8 cellular contexts compared by ENCODE assay signal in genomic region chr3:117526485-117527079, GRCh38.
A peak's percentile ranks its signal among the peaks of the same experiment; 100 is the strongest.
DNase-seq lines count a peak whose midpoint lies in the region; ATAC-seq and TF ChIP-seq lines count a peak whose summit lies in the region.

No MANE protein-coding gene starts in this region.

- TF ChIP-seq CTCF in ascending aorta (IDR thresholded peaks at IDR 0.05), result peak; percentile 16 to 60 (median 46)

- peak; percentile 59 for ATAC-seq in left lobe of liver
- no peak for ATAC-seq in GM21423 (IDR thresholded peaks at IDR 0.05; ENCODE audit: unreplicated experiment)

- H3K36me3 ChIP-seq in ascending aorta, result no peaks in the 10 kb centered on the region

- intact Hi-C loops in ascending aorta (cut with DNase I), result loop anchor here (5.0 to 10.0 kb wide), 3 partner anchors 504 to 752 kb away; no protein-coding TSS in a partner anchor

- peak; percentile 5 to 17 for DNase-seq in NOMO-1 (lab: John Stamatoyannopoulos, UW; ENCODE audit: unreplicated experiment in 2 of 2)
- DNase-seq in NOMO-1 treated with dmso at 0.1 percent for 144 hours (lab: John Stamatoyannopoulos, UW; ENCODE audit: unreplicated experiment), result no peak
- no peak for DNase-seq in ascending aorta (ENCODE audit: low spot score in 2 of 2)
- no peak for DNase-seq in left lobe of liver (ENCODE audit: low spot score)
- DNase-seq in LoVo (ENCODE audit: low spot score), result no peak
- DNase-seq in NCI-H774 (lab: John Stamatoyannopoulos, UW), result no peak

- H3K27me3 ChIP-seq in ascending aorta, result no peaks in the 10 kb centered on the region

- TF ChIP-seq EP300 in Ishikawa (IDR thresholded peaks at IDR 0.05; ENCODE audit: borderline replicate concordance), result no peak

- no peak overlapping the region for H3K27ac ChIP-seq in ascending aorta

- no peak overlapping the region for H3K4me3 ChIP-seq in ascending aorta

- peak; percentile 68 for TF ChIP-seq RAD21 in Ishikawa (IDR thresholded peaks at IDR 0.05; ENCODE audit: low read depth)

- no peaks in the 10 kb centered on the region for H3K4me1 ChIP-seq in ascending aorta

- no peaks in the 10 kb centered on the region for H3K9me3 ChIP-seq in ascending aorta

TF ChIP-seq in Ishikawa, 13 proteins besides CTCF, POLR2A, EP300 and RAD21:
- TF ChIP-seq MAX (IDR thresholded peaks at IDR 0.05), result no peak
- no peak for TF ChIP-seq CREB1 (IDR thresholded peaks at IDR 0.05; ENCODE audit: low read depth)
- TF ChIP-seq NFIC (IDR thresholded peaks at IDR 0.05), result no peak
- TF ChIP-seq TCF12 (IDR thresholded peaks at IDR 0.05; ENCODE audit: low read depth), result no peak
- TF ChIP-seq USF1 (IDR thresholded peaks at IDR 0.05), result no peak
- no peak for TF ChIP-seq ZBTB7A (IDR thresholded peaks at IDR 0.05; ENCODE audit: low read depth)
- no peak for TF ChIP-seq EGR1 (IDR thresholded peaks at IDR 0.05)
- no peak for TF ChIP-seq FOXM1 (IDR thresholded peaks at IDR 0.05; ENCODE audit: borderline replicate concordance, low read depth)
- no peak for TF ChIP-seq TEAD4 (IDR thresholded peaks at IDR 0.05)
- no peak for TF ChIP-seq CEBPB (IDR thresholded peaks at IDR 0.05)
- no peak for TF ChIP-seq YY1 (IDR thresholded peaks at IDR 0.05; ENCODE audit: low read depth)
TF ChIP-seq in Ishikawa: peak in this region for 0.

Comparison
In these comparisons a context has a peak if more than half of its experiments do, and no peak if none do; other contexts are left out.
1. DNase-seq: peak in NOMO-1 (2 of 2); none in NOMO-1 treated with dmso at 0.1 percent for 144 hours (single experiment), ascending aorta (0 of 2), left lobe of liver (single experiment), LoVo (single experiment) and NCI-H774 (single experiment).